In the genomic region with DNA sequence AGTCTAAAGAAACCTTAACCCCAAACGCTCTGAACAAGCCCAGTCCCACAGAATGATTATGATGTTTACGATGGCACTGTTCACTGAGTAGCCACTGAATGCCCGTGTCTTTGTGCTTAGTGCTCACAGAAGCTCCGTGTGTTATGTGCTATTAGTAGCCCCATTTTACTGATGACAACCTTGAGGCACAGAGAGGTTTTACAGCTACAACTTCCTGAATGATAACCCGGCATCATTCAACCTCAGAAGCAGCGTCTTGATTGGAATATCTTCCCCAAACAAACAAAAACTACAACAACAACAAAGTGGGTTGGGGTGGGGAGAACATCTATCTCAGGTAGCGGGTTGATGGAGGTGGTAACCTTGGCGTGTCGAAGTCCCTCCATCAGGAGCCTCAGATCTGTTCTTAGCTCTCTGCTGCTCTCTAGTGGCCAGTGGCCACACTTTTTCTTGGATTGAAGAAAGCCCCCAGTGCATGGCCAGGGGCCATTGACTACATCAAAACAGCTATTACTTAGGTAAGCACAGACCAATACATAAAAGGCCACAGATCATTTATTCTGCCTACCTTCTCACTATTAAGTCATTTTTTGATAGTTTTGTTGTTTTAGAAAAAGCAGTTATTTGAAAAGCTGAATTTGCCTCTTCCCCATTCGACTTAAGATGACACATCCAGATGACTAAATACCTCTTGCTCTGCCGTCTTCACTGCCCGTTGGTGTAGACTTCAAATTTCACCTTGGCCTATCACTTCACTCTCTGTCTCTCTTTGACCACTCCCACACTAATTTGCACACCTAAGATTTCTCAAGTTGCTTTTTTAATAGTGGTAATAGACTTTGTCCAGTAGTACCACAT, we compare ENCODE assay signal across 8 cellular contexts.
A peak's percentile ranks its signal among the peaks of the same experiment; 100 is the strongest.
DNase-seq lines count a peak whose midpoint lies in the region; ATAC-seq lines count a peak whose summit lies in the region.

No MANE protein-coding gene starts in this region.

- peaks cover 0 to 2% (median 0%) of the 10 kb centered on the region in 3 donors for H3K27me3 Mint-ChIP-seq in immature natural killer cell (ENCODE audit: low read depth in 3 of 3)

- no peaks in the 10 kb centered on the region for H3K36me3 Mint-ChIP-seq in immature natural killer cell

- peaks cover 0 to 10% (median 6%) of the 10 kb centered on the region in 6 donors for H3K9me3 Mint-ChIP-seq in immature natural killer cell

- H3K4me3 Mint-ChIP-seq in immature natural killer cell = no peak overlapping the region

- peak; percentile 94 for ATAC-seq in HG03432 (IDR thresholded peaks at IDR 0.05; ENCODE audit: unreplicated experiment)

- H3K4me1 Mint-ChIP-seq in immature natural killer cell = no peaks in the 10 kb centered on the region

- DNase-seq in DMS153 treated with DMSO at 0.1 percent for 48 hours (lab: John Stamatoyannopoulos, UW; ENCODE audit: unreplicated experiment) = peak; percentile 23
- DNase-seq in GM19240 (ENCODE audit: insufficient read length, low spot score) = peak; percentile 42
- DNase-seq in NCI-H82 (lab: John Stamatoyannopoulos, UW) = peak; percentile 81
- peak in 34 of 56 donors; percentile 1 to 57 (median 15) for DNase-seq in amygdala (lab: John Stamatoyannopoulos, UW)
- DNase-seq in hypothalamus (lab: John Stamatoyannopoulos, UW) = peak in 29 of 51 donors; percentile 1 to 61 (median 19)
- peak; percentile 22 to 47 for DNase-seq in stimulated activated CD4-positive, alpha-beta T cell treated with anti-CD3 and anti-CD28 coated beads, Interleukin-2, amount 100 ng/mL, for 24 hours
- DNase-seq in immature natural killer cell = no peak

- no peak overlapping the region for H3K27ac Mint-ChIP-seq in immature natural killer cell

Comparison
In these comparisons a context has a peak if more than half of its experiments do, and no peak if none do; other contexts are left out.
1. DNase-seq: peak in DMS153 treated with DMSO at 0.1 percent for 48 hours (single experiment), GM19240 (single experiment), NCI-H82 (single experiment), amygdala (34 of 56), hypothalamus (29 of 51) and stimulated activated CD4-positive, alpha-beta T cell treated with anti-CD3 and anti-CD28 coated beads, Interleukin-2, amount 100 ng/mL, for 24 hours (2 of 2); none in immature natural killer cell (0 of 3).